ENCODE assay signal across 19 cellular contexts in genomic region chr15:39287322-39288195, GRCh38.
A peak's percentile ranks its signal among the peaks of the same experiment; 100 is the strongest.
DNase-seq lines count a peak whose midpoint lies in the region; ATAC-seq, FAIRE-seq and TF ChIP-seq lines count a peak whose summit lies in the region.
"Had no signal": no experiment of that assay in that cellular context is flagged by ENCODE, and none has a peak within 500 bp of the region (broad histone marks: within the 10 kb centered on the region; RNA-seq: fewer than 3 reads in every experiment).

No MANE protein-coding gene starts in this region.

- H3K9ac ChIP-seq in HCT116 (ENCODE audit: low read length): no peak overlapping the region
- H3K9ac ChIP-seq: KMS-11 had no signal

- no peak for TF ChIP-seq RAD21 in HCT116 (IDR thresholded peaks at IDR 0.05; ENCODE audit: low read depth)

- H3K27ac ChIP-seq in HCT116 (ENCODE audit: low read depth, low read length): no peak overlapping the region
- no peak overlapping the region for H3K27ac ChIP-seq in pancreas
- H3K27ac ChIP-seq: colonic mucosa, gastrocnemius medialis, KMS-11, skin epidermis, tibial nerve had no signal

- intact Hi-C loops in HCT116 (cut with micrococcal nuclease) (no loop called here), MCF 10A (cut with micrococcal nuclease) (no loop called here), pancreas (cut with DNase I) (no loop called here)

- FAIRE-seq in pancreas (lab: Jason Lieb, UNC): no peak
- FAIRE-seq: GM12878, H1, islet of Langerhans had no signal

- CTCF ChIA-PET in HCT116 (lab: Charles Lee): no interaction called here
- CTCF ChIA-PET in MCF 10A (lab: Yijun Ruan, JAX): no interaction called here

- no peaks in the 10 kb centered on the region for H3K9me3 ChIP-seq in HCT116 (ENCODE audit: control insufficient read depth in 1 of 2, insufficient read depth in 1 of 2, low read depth in 1 of 2, low read length in 2 of 2)
- H3K9me3 ChIP-seq in pancreas: no peaks in the 10 kb centered on the region
- H3K9me3 ChIP-seq: Caco-2, colonic mucosa, gastrocnemius medialis had no signal

- H3K4me1 Mint-ChIP-seq in MCF 10A (ENCODE audit: insufficient read depth, unreplicated experiment): peaks cover 34% of the 10 kb centered on the region
- no peaks in the 10 kb centered on the region for H3K4me1 Mint-ChIP-seq in activated T-helper 17 cell treated with anti-CD3 and anti-CD28 coated beads, Interleukin-2, amount 50 U/mL, for 72 hours
- H3K4me1 Mint-ChIP-seq: naive B cell had no signal

- H3K27ac Mint-ChIP-seq in MCF 10A (ENCODE audit: low read depth, unreplicated experiment): peak overlapping the region; percentile 16
- H3K27ac Mint-ChIP-seq in activated T-helper 17 cell treated with anti-CD3 and anti-CD28 coated beads, Interleukin-2, amount 50 U/mL, for 72 hours: no peak overlapping the region
- H3K27ac Mint-ChIP-seq: activated CD8-positive, alpha-beta T cell treated with anti-CD3 and anti-CD28 coated beads for 36 hours; naive B cell had no signal

- H3K4me3 Mint-ChIP-seq in MCF 10A (ENCODE audit: unreplicated experiment): no peak overlapping the region
- H3K4me3 Mint-ChIP-seq in activated T-helper 17 cell treated with anti-CD3 and anti-CD28 coated beads, Interleukin-2, amount 50 U/mL, for 72 hours: no peak overlapping the region
- H3K4me3 Mint-ChIP-seq: activated CD8-positive, alpha-beta T cell treated with anti-CD3 and anti-CD28 coated beads for 36 hours; naive B cell had no signal

- no peaks in the 10 kb centered on the region for H3K36me3 ChIP-seq in HCT116 (ENCODE audit: control insufficient read depth in 1 of 2, insufficient read depth in 2 of 2, low read length in 2 of 2)
- H3K36me3 ChIP-seq in pancreas: no peaks in the 10 kb centered on the region
- H3K36me3 ChIP-seq: colonic mucosa, gastrocnemius medialis, tibial nerve had no signal

- H3K9me3 Mint-ChIP-seq in MCF 10A (ENCODE audit: unreplicated experiment): peaks cover 9% of the 10 kb centered on the region
- H3K9me3 Mint-ChIP-seq in activated T-helper 17 cell treated with anti-CD3 and anti-CD28 coated beads, Interleukin-2, amount 50 U/mL, for 72 hours: no peaks in the 10 kb centered on the region

- RAD21 ChIA-PET in HCT116 (lab: Charles Lee; ENCODE audit: low non-redundant PET in 1 of 2, low total read pairs in 2 of 2, uncharacterized antibody in 2 of 2, unreplicated experiment in 2 of 2): no interaction called here

- H4K20me1 ChIP-seq in HCT116 (ENCODE audit: insufficient read depth): no peaks in the 10 kb centered on the region

- TF ChIP-seq POLR2A in HCT116 (IDR thresholded peaks at IDR 0.05; ENCODE audit: borderline replicate concordance, extremely low read depth, insufficient read depth, insufficient read length): no peak

- TF ChIP-seq CTCF in HCT116 (IDR thresholded peaks at IDR 0.05 in 2 of 3, conservative IDR thresholded peaks at IDR 0.05 in 1 of 3; ENCODE audit: borderline replicate concordance in 1 of 3, insufficient read depth in 1 of 3, low read depth in 2 of 3, low read length in 2 of 3): no peak
- TF ChIP-seq CTCF in MCF 10A (IDR thresholded peaks at IDR 0.05; ENCODE audit: unreplicated experiment): no peak
- TF ChIP-seq CTCF in pancreas (IDR thresholded peaks at IDR 0.05): no peak

- no peaks in the 10 kb centered on the region for H3K9me2 ChIP-seq in HCT116 (ENCODE audit: insufficient read depth)

- no peaks in the 10 kb centered on the region for H3K27me3 Mint-ChIP-seq in MCF 10A (ENCODE audit: insufficient read depth, unreplicated experiment)
- peaks cover 34% of the 10 kb centered on the region for H3K27me3 Mint-ChIP-seq in activated T-helper 17 cell treated with anti-CD3 and anti-CD28 coated beads, Interleukin-2, amount 50 U/mL, for 72 hours

- no peaks in the 10 kb centered on the region for H3K79me2 ChIP-seq in HCT116 (ENCODE audit: insufficient read depth, low read length)

- ATAC-seq in HCT116: peak; percentile 61
- ATAC-seq in pancreas: peak; percentile 56 to 74 (median 68)
- no peak for ATAC-seq in activated T-helper 17 cell treated with anti-CD3 and anti-CD28 coated beads, Interleukin-2, amount 50 U/mL, for 72 hours (replicated peaks)
- ATAC-seq: activated CD8-positive, alpha-beta T cell treated with anti-CD3 and anti-CD28 coated beads for 36 hours; gastrocnemius medialis; GM12878 had no signal

- DNase-seq in HCT116 (ENCODE audit: low read depth, low spot score) (no peak), NCI-H510A (lab: John Stamatoyannopoulos, UW) (peak; percentile 31), MCF 10A (ENCODE audit: unreplicated experiment) (peak; percentile 60), pancreas (no peak), OCI-M1 (lab: John Stamatoyannopoulos, UW) (no peak), NCI-H1436 (lab: John Stamatoyannopoulos, UW) (no peak)
- no peak for DNase-seq in NK-92 treated with Interleukin-12 subunit alpha and Interleukin-12 subunit beta, amount 100 ng/mL, for 24 hours (lab: John Stamatoyannopoulos, UW)
- DNase-seq: activated CD8-positive, alpha-beta T cell treated with anti-CD3 and anti-CD28 coated beads for 36 hours; Caco-2; colonic mucosa; gastrocnemius medialis; naive B cell had no signal

- H3K4me1 ChIP-seq in HCT116 (ENCODE audit: control insufficient read depth in 1 of 2, insufficient read depth in 2 of 2, low read length in 2 of 2) (peaks cover 0 to 11% of the 10 kb centered on the region in 2 experiments; a peak in 1 of 4 replicates), pancreas (peaks cover 0 to 5% (median 4%) of the 10 kb centered on the region in 3 donors)
- H3K4me1 ChIP-seq: Caco-2, colonic mucosa, gastrocnemius medialis had no signal

- H2AFZ ChIP-seq in HCT116 (ENCODE audit: low read depth, low read length, poor library complexity, severe bottlenecking): peak overlapping the region; percentile 72

- BruUV-seq in HCT116 (replicated peaks; lab: Mats Ljungman, UMichigan) (no TSS peak), MCF 10A (replicated peaks; lab: Mats Ljungman, UMichigan) (no TSS peak)

- H3K27me3 ChIP-seq in HCT116 (ENCODE audit: insufficient read depth, low read length) (no peaks in the 10 kb centered on the region), pancreas (no peaks in the 10 kb centered on the region)
- H3K27me3 ChIP-seq: colonic mucosa, gastrocnemius medialis, tibial nerve had no signal

- POLR2A ChIA-PET in HCT116 (lab: Charles Lee): no interaction called here
- POLR2A ChIA-PET in MCF 10A (lab: Yijun Ruan, JAX): no interaction called here

- WGBS in pancreas, 2 donors: 39% methylated on average over 6 of the region's 6 CpGs

- no peaks in the 10 kb centered on the region for H3K36me3 Mint-ChIP-seq in MCF 10A (ENCODE audit: insufficient read depth, unreplicated experiment)
- H3K36me3 Mint-ChIP-seq in activated T-helper 17 cell treated with anti-CD3 and anti-CD28 coated beads, Interleukin-2, amount 50 U/mL, for 72 hours (ENCODE audit: low read depth): no peaks in the 10 kb centered on the region
- H3K36me3 Mint-ChIP-seq: naive B cell had no signal

- H3K4me3 ChIP-seq in HCT116 (replicated peaks in 1 of 2; ENCODE audit: low read depth in 1 of 2, low read length in 2 of 2) (0 out of 4 replicates have a peak overlapping the region, but pooled peaks of 1 of the 2 experiments have one; percentile 1), pancreas (no peak overlapping the region)
- H3K4me3 ChIP-seq: colonic mucosa, gastrocnemius medialis, GM12878, skin epidermis, tibial nerve had no signal

- peak overlapping the region; percentile 43 for H3K4me2 ChIP-seq in HCT116 (ENCODE audit: low read length)
- H3K4me2 ChIP-seq: KMS-11 had no signal

TF ChIP-seq in HCT116, 20 proteins besides CTCF, POLR2A, EP300 and RAD21 (continues in another document):
- TF ChIP-seq CEBPB (IDR thresholded peaks at IDR 0.05; ENCODE audit: low read depth) (no peak), EZH2phosphoT487 (IDR thresholded peaks at IDR 0.05; ENCODE audit: borderline replicate concordance) (no peak), ELF1 (IDR thresholded peaks at IDR 0.05; ENCODE audit: borderline replicate concordance, low read depth) (no peak), POLR2AphosphoS5 (IDR thresholded peaks at IDR 0.05; ENCODE audit: low read depth, low read length) (no peak), REST (IDR thresholded peaks at IDR 0.05; ENCODE audit: low read depth) (no peak), ZFX (IDR thresholded peaks at IDR 0.05) (no peak), FOSL1 (IDR thresholded peaks at IDR 0.05; ENCODE audit: low read depth) (no peak), ZNF274 (IDR thresholded peaks at IDR 0.05; ENCODE audit: low read depth, low read length) (no peak), EGR1 (IDR thresholded peaks at IDR 0.05; ENCODE audit: low read depth) (no peak)

Comparison
In these comparisons a context has a peak if more than half of its experiments do, and no peak if none do; other contexts are left out.
1. DNase-seq: peak in NCI-H510A (single experiment) and MCF 10A (single experiment); none in HCT116 (single experiment), pancreas (0 of 6), NK-92 treated with Interleukin-12 subunit alpha and Interleukin-12 subunit beta, amount 100 ng/mL, for 24 hours (single experiment), OCI-M1 (single experiment) and NCI-H1436 (single experiment).